In genomic region chr17:1487939-1488825, GRCh38 we compare ENCODE assay signal across 8 cellular contexts. TPM values are rescaled to one million over a fixed set of nuclear protein-coding genes. Genes with fewer than 3 reads are reported as not detected.
DNase-seq lines count a peak whose midpoint lies in the region; ATAC-seq and TF ChIP-seq lines count a peak whose summit lies in the region.

No MANE protein-coding gene starts in this region.

- no peak for TF ChIP-seq CTCF in lung (IDR thresholded peaks at IDR 0.05; ENCODE audit: control extremely low read depth, extremely low read depth)

- 2 to 4% methylated on average over 46 to 72 of the region's 72 CpGs for WGBS in lung, 2 donors

- H3K4me3 ChIP-seq in effector memory CD4-positive, alpha-beta T cell (ENCODE audit: insufficient read depth, low read depth, low read length, poor library complexity, severe bottlenecking) = peak overlapping the region; percentile 52
- peak overlapping the region; percentile 21 for H3K4me3 ChIP-seq in lung

- H3K4me1 ChIP-seq in effector memory CD4-positive, alpha-beta T cell (ENCODE audit: control insufficient read depth, insufficient read depth, low read length, poor library complexity, severe bottlenecking) = peaks cover 51% of the 10 kb centered on the region
- H3K4me1 ChIP-seq in lung (ENCODE audit: control insufficient read depth in 2 of 2, insufficient read depth in 2 of 2, low read length in 2 of 2) = peaks cover 3 to 24% of the 10 kb centered on the region in 2 donors

- no peaks in the 10 kb centered on the region for H3K27me3 ChIP-seq in effector memory CD4-positive, alpha-beta T cell (replicated peaks; ENCODE audit: control insufficient read depth, insufficient read depth, low read length, poor library complexity, severe bottlenecking)
- no peaks in the 10 kb centered on the region for H3K27me3 ChIP-seq in lung (ENCODE audit: control insufficient read depth, insufficient read depth)

- peak; percentile 87 for DNase-seq in Ammon's horn (ENCODE audit: low spot score)
- peak; percentile 77 for DNase-seq in NCI-H460 (ENCODE audit: extremely low read depth, low read depth)
- peak in 2 of 3 experiments; percentile 42 for DNase-seq in activated CD8-positive, alpha-beta memory T cell treated with anti-CD3 and anti-CD28 coated beads for 48 hours (ENCODE audit: low read depth in 2 of 3, low spot score in 2 of 3)
- DNase-seq in effector memory CD4-positive, alpha-beta T cell = peak; percentile 65 to 74 (median 66)
- DNase-seq in lung (ENCODE audit: low spot score) = peak; percentile 80
- DNase-seq in stimulated activated CD4-positive, alpha-beta T cell treated with anti-CD3 and anti-CD28 coated beads, Interleukin-4, amount 100 ng/mL, for 48 hours (ENCODE audit: low read depth in 2 of 2) = peak; percentile 61 to 62

- no peaks in the 10 kb centered on the region for H3K9me3 ChIP-seq in effector memory CD4-positive, alpha-beta T cell (ENCODE audit: control insufficient read depth, low read length)
- H3K9me3 ChIP-seq in lung (ENCODE audit: control insufficient read depth in 2 of 2, insufficient read depth in 1 of 2, low read length in 1 of 2) = no peaks in the 10 kb centered on the region

- ATAC-seq in GM21447 (IDR thresholded peaks at IDR 0.05; ENCODE audit: unreplicated experiment) (peak; percentile 20), lung (ENCODE audit: insufficient read depth, low FRiP score) (peak; percentile 71), HG03521 (IDR thresholded peaks at IDR 0.05; ENCODE audit: unreplicated experiment) (no peak)

- H3K36me3 ChIP-seq in effector memory CD4-positive, alpha-beta T cell (ENCODE audit: control insufficient read depth, insufficient read depth, low read length) = peaks cover 4% of the 10 kb centered on the region
- H3K36me3 ChIP-seq in lung (ENCODE audit: control insufficient read depth in 2 of 2, insufficient read depth in 2 of 2, low read length in 2 of 2) = peaks cover 0 to under 1% of the 10 kb centered on the region in 2 donors

- peak overlapping the region; percentile 75 for H3K27ac ChIP-seq in effector memory CD4-positive, alpha-beta T cell (ENCODE audit: insufficient read depth, low read length, poor library complexity, severe bottlenecking)
- peak overlapping the region; percentile 92 to 94 for H3K27ac ChIP-seq in lung (ENCODE audit: low read depth in 1 of 2, low read length in 1 of 2)

RNA-seq across cellular contexts. Expression of gene MYO1C, which starts 4.3 kb away (rescaled TPM):
- 76.2 and 78.8 TPM in 2 replicates for total RNA-seq in NCI-H460 (2014; rRNA removed; shearing (Covaris generic))
- polyA plus RNA-seq in NCI-H460 (2014; cell fraction: nucleus; rRNA removed) = 55.6 and 83.3 TPM in 2 replicates
- total RNA-seq in lung = 100 to 1,000 TPM; 101 to 237 TPM
- polyA plus RNA-seq in lung = 10 to 100 TPM; 73.4 to 78.5 TPM

RNA-seq across cellular contexts. Expression of gene INPP5K, which starts 28.2 kb away (rescaled TPM):
- total RNA-seq in NCI-H460 (2014; rRNA removed; shearing (Covaris generic)) = 20.0 and 35.9 TPM in 2 replicates
- polyA plus RNA-seq in NCI-H460 (2014; cell fraction: nucleus; rRNA removed) = 11.7 and 26.5 TPM in 2 replicates
- total RNA-seq in lung = 10 to 100 TPM; 46.5 to 76.7 TPM
- polyA plus RNA-seq in lung = 10 to 100 TPM; 33.6 to 35.5 TPM

RNA-seq across cellular contexts. Expression of gene CRK, which starts 32.1 kb away (rescaled TPM):
- total RNA-seq in NCI-H460 (2014; rRNA removed; shearing (Covaris generic)) = 73.2 and 74.7 TPM in 2 replicates
- polyA plus RNA-seq in NCI-H460 (2014; cell fraction: nucleus; rRNA removed) = 37.1 and 41.9 TPM in 2 replicates
- 10 to 100 TPM; 62.4 to 67.5 TPM for total RNA-seq in lung
- polyA plus RNA-seq in lung = 10 to 100 TPM; 29.3 to 36.6 TPM
